Comparison of ENCODE assay signal across 17 cellular contexts in genomic region chr3:38717603-38718240, GRCh38.
DNase-seq lines count a peak whose midpoint lies in the region; ATAC-seq and TF ChIP-seq lines count a peak whose summit lies in the region.
"Had no signal": no experiment of that assay in that cellular context is flagged by ENCODE, and none has a peak within 500 bp of the region (broad histone marks: within the 10 kb centered on the region; RNA-seq: fewer than 3 reads in every experiment).

No MANE protein-coding gene starts in this region.

- in situ Hi-C loops in brain microvascular endothelial cell (cut with HindIII; ENCODE audit: low pct_ligation_motif_present, low sequenced_read_pairs) = no loop called here

- H3K79me1 ChIP-seq in mesenchymal stem cell (replicated peaks; ENCODE audit: low read length, poor library complexity, severe bottlenecking) = no peaks in the 10 kb centered on the region

- no peak overlapping the region for H3K4ac ChIP-seq in mesenchymal stem cell (ENCODE audit: low read depth in 1 of 2, low read length in 2 of 2)

- H2BK15ac ChIP-seq in mesenchymal stem cell (ENCODE audit: low read depth, poor library complexity, severe bottlenecking) = no peak overlapping the region

- TF ChIP-seq CTCF in brain microvascular endothelial cell (IDR thresholded peaks at IDR 0.05; ENCODE audit: low read depth, low read length, missing control alignments) = no peak

- intact Hi-C loops in Right ventricle myocardium inferior (cut with DNase I) (loop anchor here (5.0 kb wide), 1 partner anchor 215 kb away; no protein-coding TSS in a partner anchor), cardiac septum (cut with DNase I) (no loop called here), Right ventricle myocardium superior (cut with DNase I) (no loop called here)

- H3K9ac ChIP-seq in mesenchymal stem cell (ENCODE audit: low read length) = no peak overlapping the region

- no peak overlapping the region for H3K23ac ChIP-seq in mesenchymal stem cell (ENCODE audit: low read length in 2 of 2)

- H3K14ac ChIP-seq in mesenchymal stem cell (ENCODE audit: low read length in 2 of 2) = peak overlapping the region in 1 of 2 experiments; percentile 66

- H2AFZ ChIP-seq in mesenchymal stem cell (ENCODE audit: low read depth, low read length) = no peak overlapping the region

- 68% methylated on average over 3 of the region's 3 CpGs for WGBS in mesenchymal stem cell

- H2AK5ac ChIP-seq in mesenchymal stem cell (ENCODE audit: low read length, severe bottlenecking) = no peak overlapping the region

- no peaks in the 10 kb centered on the region for H3K27me3 ChIP-seq in brain microvascular endothelial cell (replicated peaks)
- H3K27me3 ChIP-seq in mesenchymal stem cell (ENCODE audit: control insufficient read depth in 1 of 2, insufficient read depth in 1 of 2, low read length in 2 of 2) = peaks cover 4 to 14% of the 10 kb centered on the region in 2 experiments

- no peak overlapping the region for H4K91ac ChIP-seq in mesenchymal stem cell (ENCODE audit: low read length)

- H3K4me1 ChIP-seq in mesenchymal stem cell (ENCODE audit: control insufficient read depth, insufficient read depth, low read depth, low read length) = peaks cover 1% of the 10 kb centered on the region

- H3K27ac ChIP-seq in brain microvascular endothelial cell (no peak overlapping the region), mesenchymal stem cell (ENCODE audit: low read length, poor library complexity, severe bottlenecking) (no peak overlapping the region)

- H4K8ac ChIP-seq in mesenchymal stem cell (ENCODE audit: low read length) = no peak overlapping the region

- H2BK12ac ChIP-seq in mesenchymal stem cell (ENCODE audit: low read length in 2 of 2) = no peak overlapping the region

- DNase-seq in Right ventricle myocardium inferior (ENCODE audit: missing footprints) (peak; percentile 73), cardiac septum (ENCODE audit: low spot score) (no peak), Right ventricle myocardium superior (peak; percentile 73), occipital lobe (lab: John Stamatoyannopoulos, UW) (peak; percentile 67), brain microvascular endothelial cell (no peak), mesenchymal stem cell (no peak), NCI-H1436 treated with DMSO at 0.1 percent for 48 hours (lab: John Stamatoyannopoulos, UW) (no peak)
- no peak for DNase-seq in activated CD4-positive, alpha-beta T cell treated with anti-CD3 and anti-CD28 coated beads for 4 hours
- DNase-seq: C1 segment of cervical spinal cord, DMS53, H9, Karpas-422, NCI-H1105 treated with DMSO at 0.1 percent for 48 hours, NCI-H1930, NCI-H2171, NCI-H82 had no signal

- no peaks in the 10 kb centered on the region for H3K9me3 ChIP-seq in mesenchymal stem cell (ENCODE audit: control insufficient read depth, low read length)

- no peak overlapping the region for H2BK5ac ChIP-seq in mesenchymal stem cell (ENCODE audit: low read depth, low read length, poor library complexity, severe bottlenecking)

- H3K18ac ChIP-seq in mesenchymal stem cell (ENCODE audit: low read depth in 1 of 2, low read length in 2 of 2) = no peak overlapping the region

- ATAC-seq in Right ventricle myocardium inferior = peak; percentile 96
- ATAC-seq in Right ventricle myocardium superior (ENCODE audit: poor library complexity) = peak; percentile 96
- ATAC-seq: HepG2 had no signal

- no peak overlapping the region for H3K4me2 ChIP-seq in mesenchymal stem cell (ENCODE audit: low read length, poor library complexity, severe bottlenecking)

- no peaks in the 10 kb centered on the region for H3K36me3 ChIP-seq in brain microvascular endothelial cell (replicated peaks)
- no peaks in the 10 kb centered on the region for H3K36me3 ChIP-seq in mesenchymal stem cell (ENCODE audit: control insufficient read depth in 1 of 2, insufficient read depth in 2 of 2, low read depth in 1 of 2, low read length in 2 of 2)

- no peak overlapping the region for H2BK120ac ChIP-seq in mesenchymal stem cell (ENCODE audit: low read depth, low read length)

- H3K4me3 ChIP-seq in brain microvascular endothelial cell (ENCODE audit: low read depth, low read length) (no peak overlapping the region), mesenchymal stem cell (ENCODE audit: insufficient read depth in 1 of 2, low read depth in 1 of 2, low read length in 2 of 2) (no peak overlapping the region)

Comparison
In these comparisons a context has a peak if more than half of its experiments do, and no peak if none do; other contexts are left out.
1. DNase-seq: peak in Right ventricle myocardium inferior (single experiment), Right ventricle myocardium superior (single experiment) and occipital lobe (single experiment); none in cardiac septum (single experiment), activated CD4-positive, alpha-beta T cell treated with anti-CD3 and anti-CD28 coated beads for 4 hours (0 of 2), brain microvascular endothelial cell (single experiment), mesenchymal stem cell (single experiment) and NCI-H1436 treated with DMSO at 0.1 percent for 48 hours (single experiment).